In the genomic region with DNA sequence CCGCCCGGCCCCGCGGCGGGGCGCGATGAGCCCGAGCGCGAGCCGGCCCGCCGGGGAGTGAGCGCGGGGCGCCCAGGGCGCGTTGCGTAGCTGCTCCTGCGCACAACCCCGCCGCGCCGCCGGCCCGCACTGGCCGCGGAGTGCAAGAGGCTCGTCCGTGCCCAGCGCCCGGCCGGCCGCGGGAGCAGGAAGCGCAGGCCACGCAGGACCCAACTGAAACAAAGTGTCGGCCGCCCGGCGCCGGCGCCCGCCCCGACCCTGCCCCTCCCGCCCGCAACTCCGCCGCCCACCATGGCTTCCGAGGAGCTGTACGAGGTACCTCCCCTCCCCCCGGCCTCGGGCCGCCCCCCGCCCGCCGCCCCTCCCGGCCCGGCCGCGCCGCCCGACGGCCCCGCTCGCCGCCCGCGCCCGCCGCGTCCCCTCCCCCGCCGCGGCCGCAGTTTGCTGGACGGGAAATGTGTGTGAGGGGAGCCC, we compare ENCODE assay signal across 8 cellular contexts. TPM values are rescaled to one million over a fixed set of nuclear protein-coding genes. Genes with fewer than 3 reads are reported as not detected.
DNase-seq lines count a peak whose midpoint lies in the region; ATAC-seq and TF ChIP-seq lines count a peak whose summit lies in the region.

No MANE protein-coding gene starts in this region.

- peaks cover 9% of the 10 kb centered on the region for H3K9me3 Mint-ChIP-seq in CD4-positive, alpha-beta T cell

- peak overlapping the region; percentile 64 for H3K4me3 ChIP-seq in rectal smooth muscle tissue (ENCODE audit: low read length)

- no peak overlapping the region for H3K27ac ChIP-seq in CD4-positive, alpha-beta T cell (ENCODE audit: low read depth, low read length)
- peak overlapping the region; percentile 37 for H3K27ac ChIP-seq in rectal smooth muscle tissue (ENCODE audit: low read depth, low read length)

- peaks cover 19% of the 10 kb centered on the region for H3K36me3 Mint-ChIP-seq in CD4-positive, alpha-beta T cell (ENCODE audit: low read depth)

- H3K27me3 Mint-ChIP-seq in CD4-positive, alpha-beta T cell, result no peaks in the 10 kb centered on the region

- POLR2A ChIA-PET in CD4-positive, alpha-beta T cell (lab: Charles Lee), result interaction anchor here (0.8 to 2.9 kb wide), 9 partner anchors 9 to 755 kb away, joined by 3 to 12 read pairs (median 4); a partner anchor contains a TSS

- peaks cover 8% of the 10 kb centered on the region for H3K4me1 ChIP-seq in rectal smooth muscle tissue (ENCODE audit: control insufficient read depth, insufficient read depth, low read length)

- H3K4me3 Mint-ChIP-seq in CD4-positive, alpha-beta T cell, result no peak overlapping the region

- ATAC-seq in CD4-positive, alpha-beta T cell (ENCODE audit: poor library complexity), result peak; percentile 2
- ATAC-seq in GM19043 (IDR thresholded peaks at IDR 0.05; ENCODE audit: low read depth, unreplicated experiment) (peak; percentile 9), HG03469 (IDR thresholded peaks at IDR 0.05; ENCODE audit: unreplicated experiment) (peak; percentile 5)
- ATAC-seq in activated CD4-positive, CD25-positive, alpha-beta regulatory T cell treated with anti-CD3 and anti-CD28 coated beads, Interleukin-2, amount 50 U/mL, for 24 hours, result peak; percentile 2 to 11

- no peak overlapping the region for H3K27ac Mint-ChIP-seq in CD4-positive, alpha-beta T cell

- TF ChIP-seq CTCF in CD4-positive, alpha-beta T cell (IDR thresholded peaks at IDR 0.05), result no peak

- peaks cover 53% of the 10 kb centered on the region for H3K4me1 Mint-ChIP-seq in CD4-positive, alpha-beta T cell (ENCODE audit: low read depth)

- CTCF ChIA-PET in CD4-positive, alpha-beta T cell (lab: Charles Lee), result no interaction called here

- H3K9ac ChIP-seq in rectal smooth muscle tissue (ENCODE audit: low read length), result peak overlapping the region; percentile 19

- no peaks in the 10 kb centered on the region for H3K27me3 ChIP-seq in CD4-positive, alpha-beta T cell (ENCODE audit: control insufficient read depth, insufficient read depth, low read length)
- no peaks in the 10 kb centered on the region for H3K27me3 ChIP-seq in rectal smooth muscle tissue (ENCODE audit: control insufficient read depth, insufficient read depth, low read length)

- H3K9me3 ChIP-seq in CD4-positive, alpha-beta T cell (ENCODE audit: control insufficient read depth, low read length), result peaks cover 4% of the 10 kb centered on the region

- no peaks in the 10 kb centered on the region for H3K36me3 ChIP-seq in rectal smooth muscle tissue (ENCODE audit: control insufficient read depth, insufficient read depth, low read length)

- intact Hi-C loops in CD4-positive, alpha-beta T cell (cut with DNase I, micrococcal nuclease), result loop anchor here (2.0 to 10.0 kb wide), 8 partner anchors 228 to 1422 kb away; a partner anchor contains a TSS

- peak in 4 of 10 experiments; percentile 11 to 23 (median 20) for DNase-seq in CD4-positive, alpha-beta T cell
- DNase-seq in germinal center (ENCODE audit: low spot score) (peak; percentile 55), NCI-H2107 treated with DMSO at 0.1 percent for 48 hours (lab: John Stamatoyannopoulos, UW; ENCODE audit: unreplicated experiment) (no peak), NCI-H524 treated with DMSO at 0.1 percent for 48 hours (lab: John Stamatoyannopoulos, UW) (no peak)

RNA-seq across cellular contexts. Expression of a gene that starts 0.3 kb away (rescaled TPM):
- total RNA-seq in CD4-positive, alpha-beta T cell, result 10 to 100 TPM; 23.8 to 23.9 TPM
